Comparison of ENCODE assay signal across 1 cellular context in the genomic region with DNA sequence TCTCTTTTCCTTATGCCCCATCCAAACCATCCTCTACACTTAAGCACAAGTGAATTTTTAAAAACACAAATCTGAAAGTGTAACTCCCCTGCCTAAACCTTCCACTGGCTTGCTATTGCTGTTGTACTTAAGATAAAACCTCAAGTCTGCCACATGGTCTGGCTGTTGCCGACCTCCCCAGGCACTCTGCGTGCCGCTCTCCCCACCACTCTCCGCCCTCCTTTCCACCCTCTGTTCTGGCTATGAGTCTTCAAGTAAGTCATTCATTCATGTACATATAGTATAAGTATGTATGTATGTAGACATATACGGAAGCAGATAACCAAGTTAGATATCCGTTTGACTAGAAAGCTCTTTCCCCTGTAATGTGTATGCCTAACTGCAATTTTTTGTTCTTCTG.
TF ChIP-seq lines count a peak whose summit lies in the region.

No MANE protein-coding gene starts in this region.

TF ChIP-seq in GM12878, 131 proteins besides CTCF, POLR2A, EP300 and RAD21 (continued from another document and continues in another):
- TF ChIP-seq, protein P1, sequence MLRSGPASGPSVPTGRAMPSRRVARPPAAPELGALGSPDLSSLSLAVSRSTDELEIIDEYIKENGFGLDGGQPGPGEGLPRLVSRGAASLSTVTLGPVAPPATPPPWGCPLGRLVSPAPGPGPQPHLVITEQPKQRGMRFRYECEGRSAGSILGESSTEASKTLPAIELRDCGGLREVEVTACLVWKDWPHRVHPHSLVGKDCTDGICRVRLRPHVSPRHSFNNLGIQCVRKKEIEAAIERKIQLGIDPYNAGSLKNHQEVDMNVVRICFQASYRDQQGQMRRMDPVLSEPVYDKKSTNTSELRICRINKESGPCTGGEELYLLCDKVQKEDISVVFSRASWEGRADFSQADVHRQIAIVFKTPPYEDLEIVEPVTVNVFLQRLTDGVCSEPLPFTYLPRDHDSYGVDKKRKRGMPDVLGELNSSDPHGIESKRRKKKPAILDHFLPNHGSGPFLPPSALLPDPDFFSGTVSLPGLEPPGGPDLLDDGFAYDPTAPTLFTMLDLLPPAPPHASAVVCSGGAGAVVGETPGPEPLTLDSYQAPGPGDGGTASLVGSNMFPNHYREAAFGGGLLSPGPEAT (IDR thresholded peaks at IDR 0.05; ENCODE audit: low read depth): no peak
- TF ChIP-seq, protein P2, sequence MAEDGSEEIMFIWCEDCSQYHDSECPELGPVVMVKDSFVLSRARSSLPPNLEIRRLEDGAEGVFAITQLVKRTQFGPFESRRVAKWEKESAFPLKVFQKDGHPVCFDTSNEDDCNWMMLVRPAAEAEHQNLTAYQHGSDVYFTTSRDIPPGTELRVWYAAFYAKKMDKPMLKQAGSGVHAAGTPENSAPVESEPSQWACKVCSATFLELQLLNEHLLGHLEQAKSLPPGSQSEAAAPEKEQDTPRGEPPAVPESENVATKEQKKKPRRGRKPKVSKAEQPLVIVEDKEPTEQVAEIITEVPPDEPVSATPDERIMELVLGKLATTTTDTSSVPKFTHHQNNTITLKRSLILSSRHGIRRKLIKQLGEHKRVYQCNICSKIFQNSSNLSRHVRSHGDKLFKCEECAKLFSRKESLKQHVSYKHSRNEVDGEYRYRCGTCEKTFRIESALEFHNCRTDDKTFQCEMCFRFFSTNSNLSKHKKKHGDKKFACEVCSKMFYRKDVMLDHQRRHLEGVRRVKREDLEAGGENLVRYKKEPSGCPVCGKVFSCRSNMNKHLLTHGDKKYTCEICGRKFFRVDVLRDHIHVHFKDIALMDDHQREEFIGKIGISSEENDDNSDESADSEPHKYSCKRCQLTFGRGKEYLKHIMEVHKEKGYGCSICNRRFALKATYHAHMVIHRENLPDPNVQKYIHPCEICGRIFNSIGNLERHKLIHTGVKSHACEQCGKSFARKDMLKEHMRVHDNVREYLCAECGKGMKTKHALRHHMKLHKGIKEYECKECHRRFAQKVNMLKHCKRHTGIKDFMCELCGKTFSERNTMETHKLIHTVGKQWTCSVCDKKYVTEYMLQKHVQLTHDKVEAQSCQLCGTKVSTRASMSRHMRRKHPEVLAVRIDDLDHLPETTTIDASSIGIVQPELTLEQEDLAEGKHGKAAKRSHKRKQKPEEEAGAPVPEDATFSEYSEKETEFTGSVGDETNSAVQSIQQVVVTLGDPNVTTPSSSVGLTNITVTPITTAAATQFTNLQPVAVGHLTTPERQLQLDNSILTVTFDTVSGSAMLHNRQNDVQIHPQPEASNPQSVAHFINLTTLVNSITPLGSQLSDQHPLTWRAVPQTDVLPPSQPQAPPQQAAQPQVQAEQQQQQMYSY (CRISPR knock-in tag; IDR thresholded peaks at IDR 0.05): no peak
- TF ChIP-seq RFX5 (IDR thresholded peaks at IDR 0.05; ENCODE audit: low read depth, low read length): no peak
- TF ChIP-seq, protein P3, sequence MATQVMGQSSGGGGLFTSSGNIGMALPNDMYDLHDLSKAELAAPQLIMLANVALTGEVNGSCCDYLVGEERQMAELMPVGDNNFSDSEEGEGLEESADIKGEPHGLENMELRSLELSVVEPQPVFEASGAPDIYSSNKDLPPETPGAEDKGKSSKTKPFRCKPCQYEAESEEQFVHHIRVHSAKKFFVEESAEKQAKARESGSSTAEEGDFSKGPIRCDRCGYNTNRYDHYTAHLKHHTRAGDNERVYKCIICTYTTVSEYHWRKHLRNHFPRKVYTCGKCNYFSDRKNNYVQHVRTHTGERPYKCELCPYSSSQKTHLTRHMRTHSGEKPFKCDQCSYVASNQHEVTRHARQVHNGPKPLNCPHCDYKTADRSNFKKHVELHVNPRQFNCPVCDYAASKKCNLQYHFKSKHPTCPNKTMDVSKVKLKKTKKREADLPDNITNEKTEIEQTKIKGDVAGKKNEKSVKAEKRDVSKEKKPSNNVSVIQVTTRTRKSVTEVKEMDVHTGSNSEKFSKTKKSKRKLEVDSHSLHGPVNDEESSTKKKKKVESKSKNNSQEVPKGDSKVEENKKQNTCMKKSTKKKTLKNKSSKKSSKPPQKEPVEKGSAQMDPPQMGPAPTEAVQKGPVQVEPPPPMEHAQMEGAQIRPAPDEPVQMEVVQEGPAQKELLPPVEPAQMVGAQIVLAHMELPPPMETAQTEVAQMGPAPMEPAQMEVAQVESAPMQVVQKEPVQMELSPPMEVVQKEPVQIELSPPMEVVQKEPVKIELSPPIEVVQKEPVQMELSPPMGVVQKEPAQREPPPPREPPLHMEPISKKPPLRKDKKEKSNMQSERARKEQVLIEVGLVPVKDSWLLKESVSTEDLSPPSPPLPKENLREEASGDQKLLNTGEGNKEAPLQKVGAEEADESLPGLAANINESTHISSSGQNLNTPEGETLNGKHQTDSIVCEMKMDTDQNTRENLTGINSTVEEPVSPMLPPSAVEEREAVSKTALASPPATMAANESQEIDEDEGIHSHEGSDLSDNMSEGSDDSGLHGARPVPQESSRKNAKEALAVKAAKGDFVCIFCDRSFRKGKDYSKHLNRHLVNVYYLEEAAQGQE (IDR thresholded peaks at IDR 0.05; ENCODE audit: low read depth, low read length): no peak
- TF ChIP-seq IKZF2 (IDR thresholded peaks at IDR 0.05): 0 out of 4 replicates have a peak, but pooled peaks of 1 of the 2 experiments have one; percentile 30
- TF ChIP-seq CREB1 (IDR thresholded peaks at IDR 0.05; ENCODE audit: low read depth): no peak
- TF ChIP-seq TCF3 (IDR thresholded peaks at IDR 0.05; ENCODE audit: borderline replicate concordance, insufficient read depth, low read depth, low read length): no peak
- TF ChIP-seq SRF (IDR thresholded peaks at IDR 0.05; ENCODE audit: low read depth in 2 of 2, low read length in 2 of 2): no peak
- TF ChIP-seq, protein P4, sequence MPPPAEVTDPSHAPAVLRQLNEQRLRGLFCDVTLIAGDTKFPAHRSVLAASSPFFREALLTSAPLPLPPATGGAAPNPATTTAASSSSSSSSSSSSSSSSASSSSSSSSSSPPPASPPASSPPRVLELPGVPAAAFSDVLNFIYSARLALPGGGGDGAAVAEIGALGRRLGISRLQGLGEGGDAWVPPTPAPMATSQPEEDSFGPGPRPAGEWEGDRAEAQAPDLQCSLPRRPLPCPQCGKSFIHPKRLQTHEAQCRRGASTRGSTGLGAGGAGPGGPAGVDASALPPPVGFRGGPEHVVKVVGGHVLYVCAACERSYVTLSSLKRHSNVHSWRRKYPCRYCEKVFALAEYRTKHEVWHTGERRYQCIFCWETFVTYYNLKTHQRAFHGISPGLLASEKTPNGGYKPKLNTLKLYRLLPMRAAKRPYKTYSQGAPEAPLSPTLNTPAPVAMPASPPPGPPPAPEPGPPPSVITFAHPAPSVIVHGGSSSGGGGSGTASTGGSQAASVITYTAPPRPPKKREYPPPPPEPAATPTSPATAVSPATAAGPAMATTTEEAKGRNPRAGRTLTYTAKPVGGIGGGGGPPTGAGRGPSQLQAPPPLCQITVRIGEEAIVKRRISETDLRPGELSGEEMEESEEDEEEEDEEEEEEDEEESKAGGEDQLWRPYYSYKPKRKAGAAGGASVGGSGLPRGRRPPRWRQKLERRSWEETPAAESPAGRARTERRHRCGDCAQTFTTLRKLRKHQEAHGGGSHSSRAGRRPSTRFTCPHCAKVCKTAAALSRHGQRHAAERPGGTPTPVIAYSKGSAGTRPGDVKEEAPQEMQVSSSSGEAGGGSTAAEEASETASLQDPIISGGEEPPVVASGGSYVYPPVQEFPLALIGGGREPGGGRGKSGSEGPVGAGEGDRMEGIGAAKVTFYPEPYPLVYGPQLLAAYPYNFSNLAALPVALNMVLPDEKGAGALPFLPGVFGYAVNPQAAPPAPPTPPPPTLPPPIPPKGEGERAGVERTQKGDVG (CRISPR knock-in tag; IDR thresholded peaks at IDR 0.05): no peak
- TF ChIP-seq, protein P5, sequence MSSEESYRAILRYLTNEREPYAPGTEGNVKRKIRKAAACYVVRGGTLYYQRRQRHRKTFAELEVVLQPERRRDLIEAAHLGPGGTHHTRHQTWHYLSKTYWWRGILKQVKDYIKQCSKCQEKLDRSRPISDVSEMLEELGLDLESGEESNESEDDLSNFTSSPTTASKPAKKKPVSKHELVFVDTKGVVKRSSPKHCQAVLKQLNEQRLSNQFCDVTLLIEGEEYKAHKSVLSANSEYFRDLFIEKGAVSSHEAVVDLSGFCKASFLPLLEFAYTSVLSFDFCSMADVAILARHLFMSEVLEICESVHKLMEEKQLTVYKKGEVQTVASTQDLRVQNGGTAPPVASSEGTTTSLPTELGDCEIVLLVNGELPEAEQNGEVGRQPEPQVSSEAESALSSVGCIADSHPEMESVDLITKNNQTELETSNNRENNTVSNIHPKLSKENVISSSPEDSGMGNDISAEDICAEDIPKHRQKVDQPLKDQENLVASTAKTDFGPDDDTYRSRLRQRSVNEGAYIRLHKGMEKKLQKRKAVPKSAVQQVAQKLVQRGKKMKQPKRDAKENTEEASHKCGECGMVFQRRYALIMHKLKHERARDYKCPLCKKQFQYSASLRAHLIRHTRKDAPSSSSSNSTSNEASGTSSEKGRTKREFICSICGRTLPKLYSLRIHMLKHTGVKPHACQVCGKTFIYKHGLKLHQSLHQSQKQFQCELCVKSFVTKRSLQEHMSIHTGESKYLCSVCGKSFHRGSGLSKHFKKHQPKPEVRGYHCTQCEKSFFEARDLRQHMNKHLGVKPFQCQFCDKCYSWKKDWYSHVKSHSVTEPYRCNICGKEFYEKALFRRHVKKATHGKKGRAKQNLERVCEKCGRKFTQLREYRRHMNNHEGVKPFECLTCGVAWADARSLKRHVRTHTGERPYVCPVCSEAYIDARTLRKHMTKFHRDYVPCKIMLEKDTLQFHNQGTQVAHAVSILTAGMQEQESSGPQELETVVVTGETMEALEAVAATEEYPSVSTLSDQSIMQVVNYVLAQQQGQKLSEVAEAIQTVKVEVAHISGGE (CRISPR knock-in tag; IDR thresholded peaks at IDR 0.05): no peak
- TF ChIP-seq, protein P6, sequence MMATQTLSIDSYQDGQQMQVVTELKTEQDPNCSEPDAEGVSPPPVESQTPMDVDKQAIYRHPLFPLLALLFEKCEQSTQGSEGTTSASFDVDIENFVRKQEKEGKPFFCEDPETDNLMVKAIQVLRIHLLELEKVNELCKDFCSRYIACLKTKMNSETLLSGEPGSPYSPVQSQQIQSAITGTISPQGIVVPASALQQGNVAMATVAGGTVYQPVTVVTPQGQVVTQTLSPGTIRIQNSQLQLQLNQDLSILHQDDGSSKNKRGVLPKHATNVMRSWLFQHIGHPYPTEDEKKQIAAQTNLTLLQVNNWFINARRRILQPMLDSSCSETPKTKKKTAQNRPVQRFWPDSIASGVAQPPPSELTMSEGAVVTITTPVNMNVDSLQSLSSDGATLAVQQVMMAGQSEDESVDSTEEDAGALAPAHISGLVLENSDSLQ (IDR thresholded peaks at IDR 0.05): no peak
- TF ChIP-seq, protein P7, sequence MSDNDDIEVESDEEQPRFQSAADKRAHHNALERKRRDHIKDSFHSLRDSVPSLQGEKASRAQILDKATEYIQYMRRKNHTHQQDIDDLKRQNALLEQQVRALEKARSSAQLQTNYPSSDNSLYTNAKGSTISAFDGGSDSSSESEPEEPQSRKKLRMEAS (IDR thresholded peaks at IDR 0.05; ENCODE audit: low read depth, low read length): no peak
- no peak for TF ChIP-seq POLR2AphosphoS5 (IDR thresholded peaks at IDR 0.05; ENCODE audit: low read length)
- TF ChIP-seq, protein P8, sequence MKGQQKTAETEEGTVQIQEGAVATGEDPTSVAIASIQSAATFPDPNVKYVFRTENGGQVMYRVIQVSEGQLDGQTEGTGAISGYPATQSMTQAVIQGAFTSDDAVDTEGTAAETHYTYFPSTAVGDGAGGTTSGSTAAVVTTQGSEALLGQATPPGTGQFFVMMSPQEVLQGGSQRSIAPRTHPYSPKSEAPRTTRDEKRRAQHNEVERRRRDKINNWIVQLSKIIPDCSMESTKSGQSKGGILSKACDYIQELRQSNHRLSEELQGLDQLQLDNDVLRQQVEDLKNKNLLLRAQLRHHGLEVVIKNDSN (IDR thresholded peaks at IDR 0.05; ENCODE audit: borderline replicate concordance, extremely low read length, insufficient read depth, low read depth, low read length): no peak
- no peak for TF ChIP-seq ZBED1 (IDR thresholded peaks at IDR 0.05; ENCODE audit: borderline replicate concordance)
- TF ChIP-seq, protein P9, sequence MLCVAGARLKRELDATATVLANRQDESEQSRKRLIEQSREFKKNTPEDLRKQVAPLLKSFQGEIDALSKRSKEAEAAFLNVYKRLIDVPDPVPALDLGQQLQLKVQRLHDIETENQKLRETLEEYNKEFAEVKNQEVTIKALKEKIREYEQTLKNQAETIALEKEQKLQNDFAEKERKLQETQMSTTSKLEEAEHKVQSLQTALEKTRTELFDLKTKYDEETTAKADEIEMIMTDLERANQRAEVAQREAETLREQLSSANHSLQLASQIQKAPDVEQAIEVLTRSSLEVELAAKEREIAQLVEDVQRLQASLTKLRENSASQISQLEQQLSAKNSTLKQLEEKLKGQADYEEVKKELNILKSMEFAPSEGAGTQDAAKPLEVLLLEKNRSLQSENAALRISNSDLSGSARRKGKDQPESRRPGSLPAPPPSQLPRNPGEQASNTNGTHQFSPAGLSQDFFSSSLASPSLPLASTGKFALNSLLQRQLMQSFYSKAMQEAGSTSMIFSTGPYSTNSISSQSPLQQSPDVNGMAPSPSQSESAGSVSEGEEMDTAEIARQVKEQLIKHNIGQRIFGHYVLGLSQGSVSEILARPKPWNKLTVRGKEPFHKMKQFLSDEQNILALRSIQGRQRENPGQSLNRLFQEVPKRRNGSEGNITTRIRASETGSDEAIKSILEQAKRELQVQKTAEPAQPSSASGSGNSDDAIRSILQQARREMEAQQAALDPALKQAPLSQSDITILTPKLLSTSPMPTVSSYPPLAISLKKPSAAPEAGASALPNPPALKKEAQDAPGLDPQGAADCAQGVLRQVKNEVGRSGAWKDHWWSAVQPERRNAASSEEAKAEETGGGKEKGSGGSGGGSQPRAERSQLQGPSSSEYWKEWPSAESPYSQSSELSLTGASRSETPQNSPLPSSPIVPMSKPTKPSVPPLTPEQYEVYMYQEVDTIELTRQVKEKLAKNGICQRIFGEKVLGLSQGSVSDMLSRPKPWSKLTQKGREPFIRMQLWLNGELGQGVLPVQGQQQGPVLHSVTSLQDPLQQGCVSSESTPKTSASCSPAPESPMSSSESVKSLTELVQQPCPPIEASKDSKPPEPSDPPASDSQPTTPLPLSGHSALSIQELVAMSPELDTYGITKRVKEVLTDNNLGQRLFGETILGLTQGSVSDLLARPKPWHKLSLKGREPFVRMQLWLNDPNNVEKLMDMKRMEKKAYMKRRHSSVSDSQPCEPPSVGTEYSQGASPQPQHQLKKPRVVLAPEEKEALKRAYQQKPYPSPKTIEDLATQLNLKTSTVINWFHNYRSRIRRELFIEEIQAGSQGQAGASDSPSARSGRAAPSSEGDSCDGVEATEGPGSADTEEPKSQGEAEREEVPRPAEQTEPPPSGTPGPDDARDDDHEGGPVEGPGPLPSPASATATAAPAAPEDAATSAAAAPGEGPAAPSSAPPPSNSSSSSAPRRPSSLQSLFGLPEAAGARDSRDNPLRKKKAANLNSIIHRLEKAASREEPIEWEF (IDR thresholded peaks at IDR 0.05; ENCODE audit: insufficient replicate concordance, low read depth, low read length): no peak
- TF ChIP-seq PAX5 (IDR thresholded peaks at IDR 0.05; ENCODE audit: borderline replicate concordance, low read depth, low read length): 0 out of 2 replicates have a peak, but pooled peaks have one; percentile 21
- TF ChIP-seq ESRRA (IDR thresholded peaks at IDR 0.05; ENCODE audit: low read length): no peak
- TF ChIP-seq BHLHE40 (IDR thresholded peaks at IDR 0.05; ENCODE audit: borderline replicate concordance in 1 of 2, low read depth in 2 of 2, low read length in 1 of 2): peak in 1 of 2 experiments; percentile 23; a peak in 1 of 4 replicates
- TF ChIP-seq FOXM1 (IDR thresholded peaks at IDR 0.05; ENCODE audit: low read depth, low read length): peak; percentile 21; the same call in 1 of the 2 replicates
- no peak for TF ChIP-seq BRCA1 (IDR thresholded peaks at IDR 0.05; ENCODE audit: low read depth, low read length)
- TF ChIP-seq JUNB (IDR thresholded peaks at IDR 0.05): 0 out of 2 replicates have a peak, but pooled peaks have one; percentile 40
- TF ChIP-seq CBX3 (IDR thresholded peaks at IDR 0.05; ENCODE audit: borderline replicate concordance, low read depth): no peak
- TF ChIP-seq TAF1 (IDR thresholded peaks at IDR 0.05; ENCODE audit: borderline replicate concordance, low read depth, low read length): no peak
- 0 out of 2 replicates have a peak, but pooled peaks have one; percentile 32 for TF ChIP-seq TCF12 (IDR thresholded peaks at IDR 0.05; ENCODE audit: low read depth, low read length)
- peak; percentile 88 for TF ChIP-seq ZNF24 (IDR thresholded peaks at IDR 0.05)
